22 cellular contexts compared by ENCODE assay signal in genomic region chr17:6549384-6550036, GRCh38. TPM values are rescaled to one million over a fixed set of nuclear protein-coding genes. Genes with fewer than 3 reads are reported as not detected.
DNase-seq lines count a peak whose midpoint lies in the region; ATAC-seq and TF ChIP-seq lines count a peak whose summit lies in the region.
"Had no signal": no experiment of that assay in that cellular context is flagged by ENCODE, and none has a peak within 500 bp of the region (broad histone marks: within the 10 kb centered on the region; RNA-seq: fewer than 3 reads in every experiment).

No MANE protein-coding gene starts in this region.

- H3K4me1 ChIP-seq in GM23338 (ENCODE audit: insufficient read depth), result peaks cover 4% of the 10 kb centered on the region; the same call in 1 of the 2 replicates
- H3K4me1 ChIP-seq: psoas muscle had no signal

- no peaks in the 10 kb centered on the region for H4K20me1 ChIP-seq in GM23338 (replicated peaks; ENCODE audit: insufficient read depth)

- peaks cover 35% of the 10 kb centered on the region for H3K4me1 Mint-ChIP-seq in GM23338
- H3K4me1 Mint-ChIP-seq in activated CD8-positive, alpha-beta T cell treated with anti-CD3 and anti-CD28 coated beads for 36 hours (ENCODE audit: low read depth), result peaks cover 12% of the 10 kb centered on the region
- peaks cover 15% of the 10 kb centered on the region for H3K4me1 Mint-ChIP-seq in stimulated activated effector memory CD8-positive, alpha-beta T cell treated with anti-CD3 and anti-CD28 coated beads, Interleukin-12 subunit alpha, Interleukin-12 subunit beta, amount 100 ng/mL, for 72 hours
- peaks cover 12% of the 10 kb centered on the region for H3K4me1 Mint-ChIP-seq in activated CD4-positive, alpha-beta T cell treated with anti-CD3 and anti-CD28 coated beads, Interleukin-2, amount 10 ng/mL, durations not matched to agents 24 days and 14 days

- H3K36me3 Mint-ChIP-seq in GM23338 (ENCODE audit: low read depth), result no peaks in the 10 kb centered on the region; the same call in 2 of the 3 replicates
- no peaks in the 10 kb centered on the region for H3K36me3 Mint-ChIP-seq in activated CD8-positive, alpha-beta T cell treated with anti-CD3 and anti-CD28 coated beads for 36 hours (ENCODE audit: low read depth)
- H3K36me3 Mint-ChIP-seq in stimulated activated effector memory CD8-positive, alpha-beta T cell treated with anti-CD3 and anti-CD28 coated beads, Interleukin-12 subunit alpha, Interleukin-12 subunit beta, amount 100 ng/mL, for 72 hours, result peaks cover 10% of the 10 kb centered on the region
- no peaks in the 10 kb centered on the region for H3K36me3 Mint-ChIP-seq in activated CD4-positive, alpha-beta T cell treated with anti-CD3 and anti-CD28 coated beads, Interleukin-2, amount 10 ng/mL, durations not matched to agents 24 days and 14 days (ENCODE audit: low read depth)
- H3K36me3 Mint-ChIP-seq: CD4-positive, CD25-positive, alpha-beta regulatory T cell had no signal

- no peak overlapping the region for H3K4me3 Mint-ChIP-seq in GM23338
- no peak overlapping the region for H3K4me3 Mint-ChIP-seq in activated CD8-positive, alpha-beta T cell treated with anti-CD3 and anti-CD28 coated beads for 36 hours
- no peak overlapping the region for H3K4me3 Mint-ChIP-seq in stimulated activated effector memory CD8-positive, alpha-beta T cell treated with anti-CD3 and anti-CD28 coated beads, Interleukin-12 subunit alpha, Interleukin-12 subunit beta, amount 100 ng/mL, for 72 hours
- no peak overlapping the region for H3K4me3 Mint-ChIP-seq in activated CD4-positive, alpha-beta T cell treated with anti-CD3 and anti-CD28 coated beads, Interleukin-2, amount 10 ng/mL, durations not matched to agents 24 days and 14 days
- H3K4me3 Mint-ChIP-seq: activated B cell treated with CpG ODN at 0.5 μM for 24 hours; activated CD4-positive, alpha-beta memory T cell treated with anti-CD3 and anti-CD28 coated beads, Interleukin-2, amount 10 ng/mL, durations not matched to agents 7 days and 5 days; CD4-positive, CD25-positive, alpha-beta regulatory T cell had no signal

- H3K27me3 Mint-ChIP-seq in GM23338 (ENCODE audit: insufficient read depth, low read depth, poor library complexity), result peaks cover 28% of the 10 kb centered on the region
- peaks cover 14% of the 10 kb centered on the region for H3K27me3 Mint-ChIP-seq in activated CD8-positive, alpha-beta T cell treated with anti-CD3 and anti-CD28 coated beads for 36 hours
- H3K27me3 Mint-ChIP-seq in activated CD4-positive, alpha-beta T cell treated with anti-CD3 and anti-CD28 coated beads, Interleukin-2, amount 10 ng/mL, durations not matched to agents 24 days and 14 days, result peaks cover 18% of the 10 kb centered on the region

- no peaks in the 10 kb centered on the region for H3K9me3 Mint-ChIP-seq in GM23338
- H3K9me3 Mint-ChIP-seq in activated CD8-positive, alpha-beta T cell treated with anti-CD3 and anti-CD28 coated beads for 36 hours, result no peaks in the 10 kb centered on the region
- H3K9me3 Mint-ChIP-seq in stimulated activated effector memory CD8-positive, alpha-beta T cell treated with anti-CD3 and anti-CD28 coated beads, Interleukin-12 subunit alpha, Interleukin-12 subunit beta, amount 100 ng/mL, for 72 hours, result no peaks in the 10 kb centered on the region
- no peaks in the 10 kb centered on the region for H3K9me3 Mint-ChIP-seq in activated CD4-positive, alpha-beta T cell treated with anti-CD3 and anti-CD28 coated beads, Interleukin-2, amount 10 ng/mL, durations not matched to agents 24 days and 14 days
- H3K9me3 Mint-ChIP-seq: activated B cell treated with CpG ODN at 0.5 μM for 24 hours; activated CD4-positive, alpha-beta memory T cell treated with anti-CD3 and anti-CD28 coated beads, Interleukin-2, amount 10 ng/mL, durations not matched to agents 7 days and 5 days; CD4-positive, CD25-positive, alpha-beta regulatory T cell had no signal

- 0 out of 2 replicates have a peak, but pooled peaks cover under 1% of the 10 kb centered on the region for H3F3A ChIP-seq in GM23338 (replicated peaks; ENCODE audit: low read depth)

- H3K4me2 ChIP-seq in GM23338, result no peak overlapping the region

- no peak for DNase-seq in GM23338 (ENCODE audit: low spot score)
- no peak for DNase-seq in activated CD8-positive, alpha-beta T cell treated with anti-CD3 and anti-CD28 coated beads for 36 hours
- peak in 27 of 42 donors; percentile 24 to 77 (median 50) for DNase-seq in head of caudate nucleus
- DNase-seq in stimulated activated effector memory CD8-positive, alpha-beta T cell treated with anti-CD3 and anti-CD28 coated beads, Interleukin-12 subunit alpha, Interleukin-12 subunit beta, amount 100 ng/mL, for 72 hours (ENCODE audit: low spot score in 2 of 2), result no peak
- DNase-seq in germinal center (ENCODE audit: low spot score), result no peak
- no peak for DNase-seq in activated CD4-positive, alpha-beta T cell treated with anti-CD3 and anti-CD28 coated beads, Interleukin-2, amount 10 ng/mL, durations not matched to agents 24 days and 14 days
- no peak for DNase-seq in NCI-H2081 (lab: John Stamatoyannopoulos, UW)
- DNase-seq: activated B cell treated with CpG ODN at 0.5 μM for 24 hours; activated CD4-positive, alpha-beta memory T cell treated with anti-CD3 and anti-CD28 coated beads, Interleukin-2, amount 10 ng/mL, durations not matched to agents 7 days and 5 days; activated gamma-delta T cell treated with Interleukin-2 at 50 U/mL for 16 hours; CD4-positive, CD25-positive, alpha-beta regulatory T cell; GM23248; kidney; NCI-H146; NCI-H2171 treated with DMSO at 0.1 percent for 48 hours; NCI-H526 treated with DMSO at 0.1 percent for 48 hours; stimulated activated CD4-positive, alpha-beta T cell treated with anti-CD3 and anti-CD28 coated beads, Interleukin-4, amount 100 ng/mL, for 1 hour; T-helper 9 cell had no signal

- no peaks in the 10 kb centered on the region for H3K9me2 ChIP-seq in GM23338 (ENCODE audit: insufficient read depth)

- peaks cover 8% of the 10 kb centered on the region for H3K27me3 ChIP-seq in GM23338 (ENCODE audit: insufficient read depth)
- H3K27me3 ChIP-seq: breast epithelium had no signal

- TF ChIP-seq CTCF in GM23338 (conservative IDR thresholded peaks at IDR 0.05; ENCODE audit: low read depth in 2 of 2), result peak in 1 of 2 experiments; percentile 21; a peak in 2 of 4 replicates
- no peak for TF ChIP-seq CTCF in activated CD8-positive, alpha-beta T cell treated with anti-CD3 and anti-CD28 coated beads for 36 hours (IDR thresholded peaks at IDR 0.05)

- intact Hi-C loops in activated CD8-positive, alpha-beta T cell treated with anti-CD3 and anti-CD28 coated beads for 36 hours (cut with micrococcal nuclease), result no loop called here
- intact Hi-C loops in head of caudate nucleus (cut with DNase I), result no loop called here
- intact Hi-C loops in activated CD4-positive, alpha-beta T cell treated with anti-CD3 and anti-CD28 coated beads, Interleukin-2, amount 10 ng/mL, durations not matched to agents 24 days and 14 days (cut with micrococcal nuclease), result no loop called here

- H3K79me2 ChIP-seq in GM23338 (replicated peaks; ENCODE audit: insufficient read depth), result no peaks in the 10 kb centered on the region

- CTCF ChIA-PET in activated CD8-positive, alpha-beta T cell treated with anti-CD3 and anti-CD28 coated beads for 36 hours (lab: Charles Lee), result no interaction called here

- no peak overlapping the region for H2AFZ ChIP-seq in GM23338
- H2AFZ ChIP-seq: GM23248 had no signal

- H3K27ac Mint-ChIP-seq in GM23338, result peak overlapping the region; percentile 75; the same call in 1 of the 2 replicates
- peak overlapping the region; percentile 0 for H3K27ac Mint-ChIP-seq in activated CD8-positive, alpha-beta T cell treated with anti-CD3 and anti-CD28 coated beads for 36 hours
- peak overlapping the region; percentile 60 for H3K27ac Mint-ChIP-seq in stimulated activated effector memory CD8-positive, alpha-beta T cell treated with anti-CD3 and anti-CD28 coated beads, Interleukin-12 subunit alpha, Interleukin-12 subunit beta, amount 100 ng/mL, for 72 hours
- H3K27ac Mint-ChIP-seq in activated CD4-positive, alpha-beta T cell treated with anti-CD3 and anti-CD28 coated beads, Interleukin-2, amount 10 ng/mL, durations not matched to agents 24 days and 14 days, result no peak overlapping the region
- H3K27ac Mint-ChIP-seq: activated B cell treated with CpG ODN at 0.5 μM for 24 hours; activated CD4-positive, alpha-beta memory T cell treated with anti-CD3 and anti-CD28 coated beads, Interleukin-2, amount 10 ng/mL, durations not matched to agents 7 days and 5 days had no signal

- no peak overlapping the region for H3K27ac ChIP-seq in GM23338 (ENCODE audit: low read depth)
- H3K27ac ChIP-seq: breast epithelium, GM23248, psoas muscle had no signal

- H3K36me3 ChIP-seq in GM23338 (ENCODE audit: insufficient read depth), result no peaks in the 10 kb centered on the region
- H3K36me3 ChIP-seq: breast epithelium had no signal

- ATAC-seq in GM23338 (no peak), GM19455 (IDR thresholded peaks at IDR 0.05; ENCODE audit: unreplicated experiment) (no peak)
- no peak for ATAC-seq in activated CD8-positive, alpha-beta T cell treated with anti-CD3 and anti-CD28 coated beads for 36 hours
- no peak for ATAC-seq in stimulated activated effector memory CD8-positive, alpha-beta T cell treated with anti-CD3 and anti-CD28 coated beads, Interleukin-12 subunit alpha, Interleukin-12 subunit beta, amount 100 ng/mL, for 72 hours
- ATAC-seq: psoas muscle had no signal

- POLR2A ChIA-PET in activated CD8-positive, alpha-beta T cell treated with anti-CD3 and anti-CD28 coated beads for 36 hours (lab: Charles Lee), result interaction anchor here (0.7 to 1.1 kb wide), 3 partner anchors 21 to 106 kb away, joined by 3 to 4 read pairs (median 3); no protein-coding TSS in a partner anchor

- H3K4me3 ChIP-seq in GM23338, result no peak overlapping the region
- H3K4me3 ChIP-seq: breast epithelium, GM23248, lung, psoas muscle had no signal

TF ChIP-seq in GM23338, 12 proteins besides CTCF, POLR2A, EP300 and RAD21 (continues in another document):
- TF ChIP-seq EZH2 (IDR thresholded peaks at IDR 0.05; ENCODE audit: low read depth, unreplicated experiment), result no peak

RNA-seq across cellular contexts. Expression of gene PITPNM3, which starts 6.8 kb away (rescaled TPM):
- total RNA-seq in GM23338 (2014; rRNA removed; shearing (Covaris generic)), result 1.5 and 2.2 TPM in 2 replicates
- polyA plus RNA-seq in GM23338 (2016; fragmentation: Nextera tagmentation; extraction: Ambion mirVana), result 0.68 and 1.0 TPM in 2 replicates
- total RNA-seq in activated CD8-positive, alpha-beta T cell treated with anti-CD3 and anti-CD28 coated beads for 36 hours, result under 1 TPM; 0.87 to 0.92 TPM
- total RNA-seq in activated CD4-positive, alpha-beta T cell treated with anti-CD3 and anti-CD28 coated beads, Interleukin-2, amount 10 ng/mL, durations not matched to agents 24 days and 14 days, result 0.66 and 0.77 TPM in 2 replicates

Comparison
In these comparisons a context has a peak if more than half of its experiments do, and no peak if none do; other contexts are left out.
1. DNase-seq: peak in head of caudate nucleus (27 of 42); none in GM23338 (single experiment), activated CD8-positive, alpha-beta T cell treated with anti-CD3 and anti-CD28 coated beads for 36 hours (single experiment), stimulated activated effector memory CD8-positive, alpha-beta T cell treated with anti-CD3 and anti-CD28 coated beads, Interleukin-12 subunit alpha, Interleukin-12 subunit beta, amount 100 ng/mL, for 72 hours (0 of 2), germinal center (single experiment), activated CD4-positive, alpha-beta T cell treated with anti-CD3 and anti-CD28 coated beads, Interleukin-2, amount 10 ng/mL, durations not matched to agents 24 days and 14 days (single experiment) and NCI-H2081 (0 of 2).